ENCODE assay signal across 10 cellular contexts in the genomic region with DNA sequence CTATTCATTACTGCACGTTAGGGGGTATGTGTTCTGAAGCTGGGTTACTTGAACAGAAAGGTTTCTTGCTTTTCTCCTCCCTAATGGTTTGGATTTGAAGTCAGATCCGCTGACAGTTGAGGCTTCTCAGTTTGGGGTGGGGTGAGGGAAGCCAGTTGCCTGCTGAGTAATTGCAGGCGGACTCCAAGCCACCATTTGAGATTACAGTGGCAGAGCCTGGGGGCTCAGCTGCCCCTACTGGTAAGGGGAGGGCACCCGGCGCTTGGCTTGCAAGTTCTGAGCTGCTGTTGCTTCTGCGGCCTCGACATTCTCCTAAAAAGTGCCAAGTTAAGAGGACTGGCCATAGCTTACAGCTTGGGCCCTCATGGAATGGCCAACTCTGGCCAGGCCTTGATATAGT. TPM values are rescaled to one million over a fixed set of nuclear protein-coding genes. Genes with fewer than 3 reads are reported as not detected.
DNase-seq lines count a peak whose midpoint lies in the region; ATAC-seq, FAIRE-seq and TF ChIP-seq lines count a peak whose summit lies in the region.
"Had no signal": no experiment of that assay in that cellular context is flagged by ENCODE, and none has a peak within 500 bp of the region (broad histone marks: within the 10 kb centered on the region; RNA-seq: fewer than 3 reads in every experiment).

No MANE protein-coding gene starts in this region.

- no peaks in the 10 kb centered on the region for H3K79me2 ChIP-seq in HepG2 (ENCODE audit: insufficient read depth, low read length)

- peak overlapping the region; percentile 62 for H3K4me3 Mint-ChIP-seq in activated naive CD8-positive, alpha-beta T cell treated with anti-CD3 and anti-CD28 coated beads, Interleukin-2, amount 10 ng/mL, durations not matched to agents 7 days and 5 days

- DNase-seq in HepG2 (ENCODE audit: low spot score): no peak
- DNase-seq in activated naive CD8-positive, alpha-beta T cell treated with anti-CD3 and anti-CD28 coated beads, Interleukin-2, amount 10 ng/mL, durations not matched to agents 7 days and 5 days: no peak
- DNase-seq in lower lobe of right lung: no peak
- DNase-seq in NCI-H524 treated with DMSO at 0.1 percent for 48 hours (lab: John Stamatoyannopoulos, UW): no peak
- DNase-seq in activated CD8-positive, alpha-beta memory T cell treated with anti-CD3 and anti-CD28 coated beads, Interleukin-2, amount 50 U/mL, for 4 hours: no peak
- DNase-seq: NCI-H2029 treated with DMSO at 0.1 percent for 48 hours, T1000 had no signal

- H3K27me3 ChIP-seq in liver (ENCODE audit: control insufficient read depth in 4 of 4, insufficient read depth in 4 of 4, low read length in 3 of 4): no peaks in the 10 kb centered on the region
- peaks cover 6 to 32% of the 10 kb centered on the region in 2 experiments; a peak in 4 of 5 replicates for H3K27me3 ChIP-seq in HepG2 (ENCODE audit: control insufficient read depth in 1 of 2, insufficient read depth in 2 of 2, low read length in 2 of 2)
- peaks cover 32% of the 10 kb centered on the region for H3K27me3 ChIP-seq in lower lobe of right lung (ENCODE audit: low read depth)

- ATAC-seq in HepG2 (no peak), lower lobe of right lung (no peak), HG03039 (IDR thresholded peaks at IDR 0.05; ENCODE audit: unreplicated experiment) (no peak), GM21526 (IDR thresholded peaks at IDR 0.05; ENCODE audit: low FRiP score, unreplicated experiment) (no peak)
- no peak for ATAC-seq in activated naive CD8-positive, alpha-beta T cell treated with anti-CD3 and anti-CD28 coated beads, Interleukin-2, amount 10 ng/mL, durations not matched to agents 7 days and 5 days (ENCODE audit: low read depth)

- TF ChIP-seq CTCF in liver (IDR thresholded peaks at IDR 0.05; ENCODE audit: low read depth, low read length, missing input control) (no peak), HepG2 (CRISPR knock-in tag; IDR thresholded peaks at IDR 0.05) (no peak), lower lobe of right lung (IDR thresholded peaks at IDR 0.05) (no peak)

- no peaks in the 10 kb centered on the region for H3K36me3 Mint-ChIP-seq in activated naive CD8-positive, alpha-beta T cell treated with anti-CD3 and anti-CD28 coated beads, Interleukin-2, amount 10 ng/mL, durations not matched to agents 7 days and 5 days

- H2AFZ ChIP-seq in HepG2 (ENCODE audit: low read length): no peak overlapping the region

- TF ChIP-seq EP300 in HepG2 (IDR thresholded peaks at IDR 0.05; ENCODE audit: low read depth in 2 of 2, low read length in 2 of 2): no peak
- no peak for TF ChIP-seq EP300 in HepG2 (CRISPR knock-in tag; IDR thresholded peaks at IDR 0.05; ENCODE audit: borderline replicate concordance)

- H3K27me3 Mint-ChIP-seq in activated naive CD8-positive, alpha-beta T cell treated with anti-CD3 and anti-CD28 coated beads, Interleukin-2, amount 10 ng/mL, durations not matched to agents 7 days and 5 days: peaks cover 89% of the 10 kb centered on the region

- H3K4me3 ChIP-seq in liver (ENCODE audit: low read depth in 1 of 3, low read length in 3 of 3) (peak overlapping the region; percentile 73 to 77 (median 77)), HepG2 (replicated peaks in 1 of 3; ENCODE audit: insufficient read depth in 1 of 3, low read depth in 2 of 3, low read length in 3 of 3) (no peak overlapping the region), lower lobe of right lung (peak overlapping the region; percentile 58)

- WGBS in liver: 89% methylated on average over 7 of the region's 7 CpGs
- 24% methylated on average over 3 of the region's 7 CpGs for whole genome bisulfite sequencing in HepG2 (ENCODE audit: low lambda C conversion rate)

- TF ChIP-seq RAD21 in liver (IDR thresholded peaks at IDR 0.05): no peak
- no peak for TF ChIP-seq RAD21 in HepG2 (CRISPR knock-in tag; IDR thresholded peaks at IDR 0.05)

- POLR2A ChIA-PET in HepG2 (lab: Yijun Ruan, JAX): no interaction called here
- POLR2A ChIA-PET in activated naive CD8-positive, alpha-beta T cell treated with anti-CD3 and anti-CD28 coated beads, Interleukin-2, amount 10 ng/mL, durations not matched to agents 7 days and 5 days (lab: Charles Lee): no interaction called here

- H3K27ac Mint-ChIP-seq in activated naive CD8-positive, alpha-beta T cell treated with anti-CD3 and anti-CD28 coated beads, Interleukin-2, amount 10 ng/mL, durations not matched to agents 7 days and 5 days: no peak overlapping the region

- H3K27ac ChIP-seq in liver (ENCODE audit: low read depth in 1 of 2, low read length in 2 of 2) (peak overlapping the region in 1 of 2 donors; percentile 88), HepG2 (ENCODE audit: extremely low read length, insufficient read depth, low read length) (no peak overlapping the region), lower lobe of right lung (no peak overlapping the region)

- no peak for TF ChIP-seq POLR2A in HepG2 (IDR thresholded peaks at IDR 0.05; ENCODE audit: insufficient read depth in 1 of 2, low read depth in 2 of 2, low read length in 2 of 2)

- BruUV-seq in HepG2 (replicated peaks; lab: Mats Ljungman, UMichigan): no TSS peak

- H3K4me1 ChIP-seq in liver (ENCODE audit: control insufficient read depth in 4 of 4, insufficient read depth in 4 of 4, low read length in 3 of 4): peaks cover 7 to 27% (median 12%) of the 10 kb centered on the region in 4 donors
- peaks cover 11% of the 10 kb centered on the region for H3K4me1 ChIP-seq in HepG2 (ENCODE audit: insufficient read depth, low read length)
- peaks cover 29% of the 10 kb centered on the region for H3K4me1 ChIP-seq in lower lobe of right lung

- H3K9me3 ChIP-seq in liver (ENCODE audit: control insufficient read depth in 4 of 4, low read length in 3 of 4): no peaks in the 10 kb centered on the region
- no peaks in the 10 kb centered on the region for H3K9me3 ChIP-seq in HepG2 (ENCODE audit: low read length)
- no peaks in the 10 kb centered on the region for H3K9me3 ChIP-seq in lower lobe of right lung

- no peaks in the 10 kb centered on the region for H3K9me3 Mint-ChIP-seq in activated naive CD8-positive, alpha-beta T cell treated with anti-CD3 and anti-CD28 coated beads, Interleukin-2, amount 10 ng/mL, durations not matched to agents 7 days and 5 days

- H3K4me2 ChIP-seq in HepG2 (ENCODE audit: low read depth, low read length): no peak overlapping the region

- intact Hi-C loops in HepG2 (cut with micrococcal nuclease; ENCODE audit: unreplicated experiment) (no loop called here), lower lobe of right lung (cut with DNase I) (no loop called here)

- CTCF ChIA-PET in HepG2 (lab: Yijun Ruan, JAX; ENCODE audit: low intra/inter-chr PET ratio, low total read pairs): no interaction called here

- peaks cover 30% of the 10 kb centered on the region for H3K4me1 Mint-ChIP-seq in activated naive CD8-positive, alpha-beta T cell treated with anti-CD3 and anti-CD28 coated beads, Interleukin-2, amount 10 ng/mL, durations not matched to agents 7 days and 5 days

- H3K36me3 ChIP-seq in liver (ENCODE audit: control insufficient read depth in 4 of 4, insufficient read depth in 3 of 4, low read depth in 1 of 4, low read length in 3 of 4) (no peaks in the 10 kb centered on the region), HepG2 (replicated peaks in 1 of 2; ENCODE audit: control insufficient read depth in 1 of 2, insufficient read depth in 2 of 2, low read length in 2 of 2) (no peaks in the 10 kb centered on the region), lower lobe of right lung (no peaks in the 10 kb centered on the region)

- no peak for FAIRE-seq in HepG2 (lab: Jason Lieb, UNC)

- H4K20me1 ChIP-seq in HepG2 (ENCODE audit: insufficient read depth, low read length): no peaks in the 10 kb centered on the region

- H3K9ac ChIP-seq in liver (ENCODE audit: low read depth in 1 of 2, low read length in 2 of 2) (peak overlapping the region in 1 of 2 donors; percentile 76), HepG2 (ENCODE audit: insufficient read depth, low read depth, low read length) (no peak overlapping the region)

- in situ Hi-C loops in HepG2 (cut with HindIII; ENCODE audit: extremely low pct_ligation_motif_present, low pct_unique_long_range_greater_than_20kb): no loop called here

TF ChIP-seq in liver, 16 proteins besides CTCF, POLR2A, EP300 and RAD21:
- no peak for TF ChIP-seq SP1 (IDR thresholded peaks at IDR 0.05)
TF ChIP-seq in liver: peak in this region for 0.

TF ChIP-seq in HepG2, 621 proteins besides CTCF, POLR2A, EP300 and RAD21 (continues in another document):
- no peak for TF ChIP-seq SRF (IDR thresholded peaks at IDR 0.05; ENCODE audit: low read depth, low read length)

RNA-seq across cellular contexts. Expression of a gene that starts 2.0 kb away (rescaled TPM):
- under 1 TPM; 0.08 to 0.09 TPM for total RNA-seq in liver
- polyA plus RNA-seq in liver: under 1 TPM; 0.07 to 0.09 TPM
- total RNA-seq in HepG2 (2016; rRNA removed; fragmentation: Illumina TruSeq; extraction: Trizol): not detected in 2 replicates
- not detected in 2 replicates for total RNA-seq in HepG2 (2016; cell fraction: cytosol; rRNA removed; fragmentation: Illumina TruSeq; extraction: Trizol; ENCODE audit: low read depth)
- total RNA-seq in HepG2 (2016; cell fraction: insoluble cytoplasmic fraction; rRNA removed; fragmentation: Illumina TruSeq; extraction: Trizol): not detected in 2 replicates
- not detected in 2 replicates for total RNA-seq in HepG2 (2016; cell fraction: membrane; rRNA removed; fragmentation: Illumina TruSeq; extraction: Trizol)
- not detected in 2 replicates for total RNA-seq in HepG2 (2016; cell fraction: nucleus; rRNA removed; fragmentation: Illumina TruSeq; extraction: Trizol)
- not detected in 2 replicates for polyA plus RNA-seq in HepG2 (2011; rRNA removed)
- not detected in 2 replicates for polyA plus RNA-seq in HepG2 (2011; cell fraction: cytosol; rRNA removed)
- not detected in 2 replicates for polyA plus RNA-seq in HepG2 (2011; cell fraction: nucleus; rRNA removed)
- polyA plus RNA-seq in HepG2 (2012): not detected in 2 replicates
- not detected in 2 replicates for polyA plus RNA-seq in HepG2 (2016; cell fraction: cytosol; fragmentation: Illumina TruSeq; extraction: Trizol; ENCODE audit: low read depth)
- not detected in 2 replicates for polyA plus RNA-seq in HepG2 (2016; cell fraction: insoluble cytoplasmic fraction; fragmentation: Illumina TruSeq; extraction: Trizol; ENCODE audit: low read depth)
- polyA plus RNA-seq in HepG2 (2016; cell fraction: membrane; fragmentation: Illumina TruSeq; extraction: Trizol; ENCODE audit: low read depth): not detected in 2 replicates
- 0.53 TPM in 1 of 2 replicates, not detected in the other for polyA plus RNA-seq in HepG2 (2016; cell fraction: nucleus; fragmentation: Illumina TruSeq; extraction: Trizol; ENCODE audit: insufficient read depth, low read depth)
- not detected in 2 replicates for polyA minus RNA-seq in HepG2 (2011; rRNA and poly(A)+ RNA removed; ENCODE audit: low replicate concordance)
- not detected in 2 replicates for polyA minus RNA-seq in HepG2 (2011; cell fraction: cytosol; rRNA and poly(A)+ RNA removed)
- not detected in 2 replicates for polyA minus RNA-seq in HepG2 (2011; cell fraction: nucleus; rRNA and poly(A)+ RNA removed)
- total RNA-seq in activated naive CD8-positive, alpha-beta T cell treated with anti-CD3 and anti-CD28 coated beads, Interleukin-2, amount 10 ng/mL, durations not matched to agents 7 days and 5 days: not detected
- 0.80 TPM for total RNA-seq in lower lobe of right lung

Comparison
In these comparisons a context has a peak if more than half of its experiments do, and no peak if none do; other contexts are left out.
1. H3K4me3 ChIP-seq: peak in liver (3 of 3) and lower lobe of right lung (single experiment); none in HepG2 (0 of 3).